Comparison of ENCODE assay signal across 1 cellular context in genomic region chr21:38956006-38956405, GRCh38.
TF ChIP-seq lines count a peak whose summit lies in the region.

No MANE protein-coding gene starts in this region.

TF ChIP-seq in IMR-90, 13 proteins besides CTCF, POLR2A, EP300 and RAD21:
- TF ChIP-seq BHLHE40 (IDR thresholded peaks at IDR 0.05; ENCODE audit: low read depth, low read length) (no peak), USF2 (IDR thresholded peaks at IDR 0.05; ENCODE audit: low read depth, low read length) (no peak), MXI1 (IDR thresholded peaks at IDR 0.05; ENCODE audit: borderline replicate concordance, low read depth, low read length) (no peak), MAZ (IDR thresholded peaks at IDR 0.05; ENCODE audit: borderline replicate concordance, low read depth, low read length) (no peak), MAFK (IDR thresholded peaks at IDR 0.05; ENCODE audit: low read depth, low read length) (no peak), NFE2L2 (IDR thresholded peaks at IDR 0.05; ENCODE audit: low read depth, low read length) (no peak), SMC3 (IDR thresholded peaks at IDR 0.05; ENCODE audit: low read depth, low read length) (no peak)
